ENCODE assay signal across 9 cellular contexts in genomic region chr5:80686757-80687156, GRCh38. TPM values are rescaled to one million over a fixed set of nuclear protein-coding genes. Genes with fewer than 3 reads are reported as not detected.
DNase-seq lines count a peak whose midpoint lies in the region; ATAC-seq, FAIRE-seq and TF ChIP-seq lines count a peak whose summit lies in the region.
"Had no signal": no experiment of that assay in that cellular context is flagged by ENCODE, and none has a peak within 500 bp of the region (broad histone marks: within the 10 kb centered on the region; RNA-seq: fewer than 3 reads in every experiment).

No MANE protein-coding gene starts in this region.

- in situ Hi-C loops in astrocyte of the spinal cord (cut with HindIII; ENCODE audit: low sequenced_read_pairs): no loop called here

- TF ChIP-seq POLR2A in right lobe of liver (IDR thresholded peaks at IDR 0.05): no peak

- H3K4me3 ChIP-seq in astrocyte of the spinal cord (ENCODE audit: low read depth, low read length): no peak overlapping the region
- no peak overlapping the region for H3K4me3 ChIP-seq in right lobe of liver

- H3K27me3 ChIP-seq in right lobe of liver: no peaks in the 10 kb centered on the region

- no peaks in the 10 kb centered on the region for H3K36me3 ChIP-seq in right lobe of liver

- TF ChIP-seq CTCF in C4-2B (conservative IDR thresholded peaks at IDR 0.05): peak; percentile 75
- TF ChIP-seq CTCF in astrocyte of the spinal cord (IDR thresholded peaks at IDR 0.05; ENCODE audit: low read depth, low read length): no peak
- peak; percentile 26 to 54 (median 48) for TF ChIP-seq CTCF in right lobe of liver (IDR thresholded peaks at IDR 0.05)

- FAIRE-seq in HTR-8/SVneo (lab: Jason Lieb, UNC): no peak

- peak in 3 of 4 donors; percentile 37 to 53 (median 48) for ATAC-seq in right lobe of liver
- ATAC-seq in GM18517 (IDR thresholded peaks at IDR 0.05; ENCODE audit: unreplicated experiment): no peak
- no peak for ATAC-seq in HG02571 (IDR thresholded peaks at IDR 0.05; ENCODE audit: unreplicated experiment)

- no peak overlapping the region for H3K27ac ChIP-seq in C4-2B
- H3K27ac ChIP-seq in right lobe of liver: no peak overlapping the region

- H3K9me3 ChIP-seq in right lobe of liver: no peaks in the 10 kb centered on the region

- no peaks in the 10 kb centered on the region for H3K4me1 ChIP-seq in right lobe of liver

- intact Hi-C loops in right lobe of liver (cut with DNase I): no loop called here

- peak; percentile 7 for DNase-seq in HTR-8/SVneo (ENCODE audit: insufficient read length, low spot score)
- peak; percentile 45 for DNase-seq in astrocyte of the spinal cord (ENCODE audit: low read depth, low spot score)
- DNase-seq in right lobe of liver: no peak
- DNase-seq in COLO668 (lab: John Stamatoyannopoulos, UW; ENCODE audit: unreplicated experiment): no peak
- DNase-seq in GM19240 (ENCODE audit: insufficient read length, low spot score): no peak
- DNase-seq: NCI-H774 had no signal

RNA-seq across cellular contexts. Expression of gene DHFR, which starts 32.0 kb away (rescaled TPM):
- total RNA-seq in right lobe of liver: 10 to 100 TPM; 15.3 to 29.2 (median 22.2) TPM

RNA-seq across cellular contexts. Expression of gene MSH3, which starts 32.3 kb away (rescaled TPM):
- total RNA-seq in right lobe of liver: 10 to 100 TPM in 4 of 6 experiments, 1 to 10 TPM in 2; 7.8 to 13.1 (median 10.8) TPM

Comparison
In these comparisons a context has a peak if more than half of its experiments do, and no peak if none do; other contexts are left out.
1. DNase-seq: peak in HTR-8/SVneo (single experiment) and astrocyte of the spinal cord (single experiment); none in right lobe of liver (0 of 3), COLO668 (single experiment) and GM19240 (single experiment).
2. ATAC-seq: peak in right lobe of liver (3 of 4); none in GM18517 (single experiment) and HG02571 (single experiment).